13 cellular contexts compared by ENCODE assay signal in the genomic region with DNA sequence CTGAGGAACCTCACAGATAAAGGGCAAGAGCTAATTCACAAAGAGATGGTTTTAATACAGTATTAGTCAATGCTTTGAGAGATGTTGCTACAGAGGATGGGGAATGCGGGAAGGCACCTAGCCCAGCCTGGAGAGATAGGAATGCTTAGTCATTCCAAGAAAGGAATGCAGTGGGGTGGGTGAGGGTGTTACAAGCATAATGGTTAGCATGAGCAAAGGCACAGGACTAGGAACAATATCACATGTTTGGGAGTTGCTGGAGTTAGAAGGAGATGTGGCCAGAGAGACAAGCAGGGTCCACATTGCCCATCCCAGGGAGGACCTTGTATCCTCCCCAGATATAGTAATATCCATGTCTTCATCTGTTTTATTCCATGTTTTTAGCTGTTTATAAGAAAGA.
DNase-seq lines count a peak whose midpoint lies in the region; ATAC-seq and TF ChIP-seq lines count a peak whose summit lies in the region.
"Had no signal": no experiment of that assay in that cellular context is flagged by ENCODE, and none has a peak within 500 bp of the region (broad histone marks: within the 10 kb centered on the region; RNA-seq: fewer than 3 reads in every experiment).

No MANE protein-coding gene starts in this region.

- H3K9me3 Mint-ChIP-seq in Caco-2 (ENCODE audit: unreplicated experiment) = peaks cover 13% of the 10 kb centered on the region

- TF ChIP-seq CTCF in Caco-2 (IDR thresholded peaks at IDR 0.05; ENCODE audit: insufficient read depth in 1 of 2, low read depth in 1 of 2, low read length in 1 of 2, severe bottlenecking in 1 of 2, unreplicated experiment in 1 of 2) (no peak), cardiac fibroblast (IDR thresholded peaks at IDR 0.05; ENCODE audit: low read depth, low read length) (no peak), left lung (IDR thresholded peaks at IDR 0.05) (no peak)

- H3K27me3 ChIP-seq in Caco-2 (replicated peaks; ENCODE audit: control insufficient read depth, insufficient read depth, low read length) = no peaks in the 10 kb centered on the region
- no peaks in the 10 kb centered on the region for H3K27me3 ChIP-seq in HUES6 (ENCODE audit: control insufficient read depth, insufficient read depth, low read length)
- H3K27me3 ChIP-seq in left lung = no peaks in the 10 kb centered on the region
- H3K27me3 ChIP-seq: transverse colon had no signal

- H3K9ac ChIP-seq in HUES6 (ENCODE audit: low read length) = no peak overlapping the region

- ATAC-seq in left lung (peak; percentile 70), GM19467 (IDR thresholded peaks at IDR 0.05; ENCODE audit: unreplicated experiment) (no peak), GM19324 (IDR thresholded peaks at IDR 0.05; ENCODE audit: low FRiP score, unreplicated experiment) (no peak)
- ATAC-seq: activated CD8-positive, alpha-beta memory T cell treated with anti-CD3 and anti-CD28 coated beads, Interleukin-2, amount 10 ng/mL, durations not matched to agents 7 days and 5 days had no signal

- intact Hi-C loops in Caco-2 (cut with micrococcal nuclease; ENCODE audit: unreplicated experiment) = no loop called here
- intact Hi-C loops in left lung (cut with DNase I) = no loop called here

- H3K36me3 ChIP-seq in Caco-2 (ENCODE audit: control insufficient read depth, insufficient read depth, low read length) = no peaks in the 10 kb centered on the region
- H3K36me3 ChIP-seq in HUES6 (ENCODE audit: control insufficient read depth, insufficient read depth, low read length) = no peaks in the 10 kb centered on the region
- H3K36me3 ChIP-seq in left lung = no peaks in the 10 kb centered on the region
- H3K36me3 ChIP-seq: transverse colon had no signal

- no TSS peak for BruUV-seq in Caco-2 (replicated peaks; lab: Mats Ljungman, UMichigan)

- H3K4me1 Mint-ChIP-seq in Caco-2 (ENCODE audit: low read depth, unreplicated experiment) = peaks cover 15% of the 10 kb centered on the region
- H3K4me1 Mint-ChIP-seq: activated CD8-positive, alpha-beta memory T cell treated with anti-CD3 and anti-CD28 coated beads, Interleukin-2, amount 10 ng/mL, durations not matched to agents 7 days and 5 days had no signal

- no peak overlapping the region for H3K4me3 ChIP-seq in Caco-2 (ENCODE audit: low read depth, low read length)
- H3K4me3 ChIP-seq in HUES6 (ENCODE audit: low read depth, low read length) = 0 out of 2 replicates have a peak overlapping the region, but pooled peaks have one; percentile 1
- no peak overlapping the region for H3K4me3 ChIP-seq in cardiac fibroblast (replicated peaks in 1 of 2; ENCODE audit: low read depth in 2 of 2, low read length in 2 of 2)
- no peak overlapping the region for H3K4me3 ChIP-seq in left lung
- H3K4me3 ChIP-seq: transverse colon had no signal

- no peaks in the 10 kb centered on the region for H3K9me3 ChIP-seq in Caco-2
- H3K9me3 ChIP-seq in HUES6 (ENCODE audit: control insufficient read depth, insufficient read depth, low read depth, low read length) = peaks cover 4% of the 10 kb centered on the region; the same call in 1 of the 2 replicates
- no peaks in the 10 kb centered on the region for H3K9me3 ChIP-seq in left lung

- H3K4me1 ChIP-seq in Caco-2 (peaks cover 15% of the 10 kb centered on the region), HUES6 (ENCODE audit: control insufficient read depth, insufficient read depth, low read length) (peaks cover 22% of the 10 kb centered on the region), left lung (no peaks in the 10 kb centered on the region)
- H3K4me1 ChIP-seq: transverse colon had no signal

- peak overlapping the region; percentile 68 for H3K27ac Mint-ChIP-seq in Caco-2 (ENCODE audit: unreplicated experiment)
- H3K27ac Mint-ChIP-seq: activated CD8-positive, alpha-beta memory T cell treated with anti-CD3 and anti-CD28 coated beads, Interleukin-2, amount 10 ng/mL, durations not matched to agents 7 days and 5 days had no signal

- H3K27ac ChIP-seq in HUES6 (ENCODE audit: low read depth, low read length) (peak overlapping the region; percentile 49; the same call in 1 of the 2 replicates), left lung (no peak overlapping the region)
- H3K27ac ChIP-seq: transverse colon had no signal

- CTCF ChIA-PET in Caco-2 (lab: Charles Lee) = no interaction called here

- H3K4me3 Mint-ChIP-seq in Caco-2 (ENCODE audit: unreplicated experiment) = no peak overlapping the region
- H3K4me3 Mint-ChIP-seq: activated CD8-positive, alpha-beta memory T cell treated with anti-CD3 and anti-CD28 coated beads, Interleukin-2, amount 10 ng/mL, durations not matched to agents 7 days and 5 days; neural crest cell had no signal

- H3K27me3 Mint-ChIP-seq in Caco-2 (ENCODE audit: insufficient read depth, unreplicated experiment) = no peaks in the 10 kb centered on the region

- POLR2A ChIA-PET in Caco-2 (lab: Charles Lee) = no interaction called here

- peaks cover 5% of the 10 kb centered on the region for H3K36me3 Mint-ChIP-seq in Caco-2 (ENCODE audit: insufficient read depth, unreplicated experiment)
- H3K36me3 Mint-ChIP-seq: activated CD8-positive, alpha-beta memory T cell treated with anti-CD3 and anti-CD28 coated beads, Interleukin-2, amount 10 ng/mL, durations not matched to agents 7 days and 5 days had no signal

- DNase-seq in Caco-2 (peak; percentile 69 to 75), cardiac fibroblast (ENCODE audit: low read depth in 2 of 2) (peak; percentile 85 to 91), left lung (no peak), HuH-7.5 (ENCODE audit: low spot score) (no peak), DMS153 (lab: John Stamatoyannopoulos, UW) (no peak)
- DNase-seq: activated CD8-positive, alpha-beta memory T cell treated with anti-CD3 and anti-CD28 coated beads, Interleukin-2, amount 10 ng/mL, durations not matched to agents 7 days and 5 days; glutamatergic neuron; NCI-H2081; transverse colon had no signal

Comparison
In these comparisons a context has a peak if more than half of its experiments do, and no peak if none do; other contexts are left out.
1. DNase-seq: peak in Caco-2 (2 of 2) and cardiac fibroblast (2 of 2); none in left lung (0 of 2), HuH-7.5 (single experiment) and DMS153 (single experiment).